In genomic region chr10:102799691-102800435, GRCh38 we compare ENCODE assay signal across 16 cellular contexts. TPM values are rescaled to one million over a fixed set of nuclear protein-coding genes. Genes with fewer than 3 reads are reported as not detected.
A peak's percentile ranks its signal among the peaks of the same experiment; 100 is the strongest.
DNase-seq lines count a peak whose midpoint lies in the region; ATAC-seq and TF ChIP-seq lines count a peak whose summit lies in the region.
"Had no signal": no experiment of that assay in that cellular context is flagged by ENCODE, and none has a peak within 500 bp of the region (broad histone marks: within the 10 kb centered on the region; RNA-seq: fewer than 3 reads in every experiment).

No MANE protein-coding gene starts in this region.

- peak overlapping the region; percentile 85 to 88 for H3K27ac ChIP-seq in ascending aorta
- peak overlapping the region; percentile 70 for H3K27ac ChIP-seq in rectal smooth muscle tissue (ENCODE audit: low read depth, low read length)

- no peaks in the 10 kb centered on the region for H3K9me3 ChIP-seq in ascending aorta

- no peaks in the 10 kb centered on the region for H3K27me3 ChIP-seq in ascending aorta
- no peaks in the 10 kb centered on the region for H3K27me3 ChIP-seq in rectal smooth muscle tissue (ENCODE audit: control insufficient read depth, insufficient read depth, low read length)

- H3K4me1 Mint-ChIP-seq in CD14-positive monocyte = peaks cover 62% of the 10 kb centered on the region
- peaks cover 63 to 83% of the 10 kb centered on the region in 2 donors for H3K4me1 Mint-ChIP-seq in immature natural killer cell

- H3K36me3 Mint-ChIP-seq in CD14-positive monocyte = peaks cover 55 to 67% of the 10 kb centered on the region in 2 donors
- H3K36me3 Mint-ChIP-seq in immature natural killer cell = peaks cover 9 to 24% (median 10%) of the 10 kb centered on the region in 3 donors

- intact Hi-C loops in CD14-positive monocyte (cut with micrococcal nuclease) = loop anchor here in 1 of 2 donors (10.0 kb wide), 1 partner anchor 45 kb away; no protein-coding TSS in a partner anchor
- intact Hi-C loops in ascending aorta (cut with DNase I) = loop anchor here (2.0 to 5.0 kb wide), 2 partner anchors 15 to 48 kb away; no protein-coding TSS in a partner anchor

- H3K27ac Mint-ChIP-seq in CD14-positive monocyte (peak overlapping the region in 6 of 7 donors; percentile 19 to 78 (median 60)), immature natural killer cell (peak overlapping the region in 4 of 6 donors; percentile 34 to 73 (median 60))

- H3K9ac ChIP-seq in rectal smooth muscle tissue (ENCODE audit: low read length) = no peak overlapping the region

- DNase-seq in CD14-positive monocyte (ENCODE audit: low spot score) (no peak), ascending aorta (ENCODE audit: low spot score in 2 of 2) (peak in 1 of 2 donors; percentile 78), immature natural killer cell (no peak), DMS53 (lab: John Stamatoyannopoulos, UW) (no peak), GM10266 (ENCODE audit: extremely low spot score) (no peak), NCI-H2107 treated with DMSO at 0.1 percent for 48 hours (lab: John Stamatoyannopoulos, UW; ENCODE audit: unreplicated experiment) (no peak)
- DNase-seq: activated CD4-positive, alpha-beta T cell treated with anti-CD3 and anti-CD28 coated beads for 4 hours; amniotic stem cell; GDM1; NCI-H446; retina; SHP77 treated with DMSO at 0.1 percent for 48 hours had no signal

- H3K36me3 ChIP-seq in ascending aorta (peaks cover 18 to 21% of the 10 kb centered on the region in 2 donors), rectal smooth muscle tissue (ENCODE audit: control insufficient read depth, insufficient read depth, low read length) (peaks cover 10% of the 10 kb centered on the region)

- H3K4me3 ChIP-seq in ascending aorta = peak overlapping the region in 1 of 2 donors; percentile 29
- H3K4me3 ChIP-seq in rectal smooth muscle tissue (ENCODE audit: low read length) = no peak overlapping the region

- TF ChIP-seq CTCF in CD14-positive monocyte (IDR thresholded peaks at IDR 0.05) (no peak), ascending aorta (IDR thresholded peaks at IDR 0.05) (no peak), GM10266 (IDR thresholded peaks at IDR 0.05; ENCODE audit: control insufficient read depth, insufficient read depth, low read depth, missing control alignments) (no peak)

- peaks cover 42 to 72% of the 10 kb centered on the region in 2 donors for H3K4me1 ChIP-seq in ascending aorta
- peaks cover 56% of the 10 kb centered on the region for H3K4me1 ChIP-seq in rectal smooth muscle tissue (ENCODE audit: control insufficient read depth, insufficient read depth, low read length)

- H3K4me3 Mint-ChIP-seq in CD14-positive monocyte = no peak overlapping the region
- H3K4me3 Mint-ChIP-seq in immature natural killer cell = no peak overlapping the region

- ATAC-seq in GM18498 (IDR thresholded peaks at IDR 0.05; ENCODE audit: unreplicated experiment) = no peak
- ATAC-seq: esophagus mucosa had no signal

- H3K27me3 Mint-ChIP-seq in CD14-positive monocyte (ENCODE audit: low read depth in 3 of 3) = no peaks in the 10 kb centered on the region
- H3K27me3 Mint-ChIP-seq in immature natural killer cell (ENCODE audit: low read depth in 3 of 3) = peaks cover 0 to 3% (median 0%) of the 10 kb centered on the region in 3 donors

- H3K9me3 Mint-ChIP-seq in CD14-positive monocyte = peaks cover 0 to 2% (median 0%) of the 10 kb centered on the region in 7 donors
- no peaks in the 10 kb centered on the region for H3K9me3 Mint-ChIP-seq in immature natural killer cell

RNA-seq across cellular contexts. Expression of gene CYP17A1, which starts 37.4 kb away (rescaled TPM):
- not detected for polyA plus RNA-seq in CD14-positive monocyte
- 116 TPM for total RNA-seq in ascending aorta
- polyA plus RNA-seq in immature natural killer cell = under 1 TPM in 1 of 3 donors, not detected in 2; 0.12 TPM
- total RNA-seq: MCF 10A had no signal

RNA-seq across cellular contexts. Expression of gene BORCS7, which starts 54.2 kb away (rescaled TPM):
- 10 to 100 TPM; 49.8 to 51.9 TPM for polyA plus RNA-seq in CD14-positive monocyte
- 57.2 TPM for total RNA-seq in ascending aorta
- polyA plus RNA-seq in immature natural killer cell = 10 to 100 TPM; 36.9 to 64.3 (median 51.8) TPM

RNA-seq across cellular contexts. Expression of gene WBP1L, which starts 56.1 kb away (rescaled TPM):
- polyA plus RNA-seq in CD14-positive monocyte (10 to 100 TPM; 38.3 to 43.0 TPM), immature natural killer cell (10 to 100 TPM; 34.1 to 53.1 (median 35.2) TPM)
- total RNA-seq in ascending aorta = 107 TPM
